In the genomic region with DNA sequence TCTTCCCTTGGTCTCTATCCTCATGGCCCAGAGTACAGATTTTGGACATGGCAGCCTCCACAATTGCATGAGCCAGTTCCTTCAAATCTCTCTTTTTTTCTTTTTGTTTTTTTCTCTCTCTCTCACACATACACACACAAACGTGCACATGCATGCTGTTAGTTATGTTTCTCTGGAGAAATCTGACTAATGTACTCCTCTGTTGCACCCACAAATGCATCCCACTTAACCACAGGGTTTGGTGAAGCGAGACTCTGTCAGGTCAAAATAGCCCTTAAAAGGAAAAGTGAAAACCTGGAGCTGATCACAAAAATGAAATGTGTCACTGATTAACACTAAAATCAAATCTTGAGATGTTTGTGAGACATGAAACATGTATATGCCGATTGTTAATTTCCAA, we compare ENCODE assay signal across 16 cellular contexts.
DNase-seq lines count a peak whose midpoint lies in the region; ATAC-seq and TF ChIP-seq lines count a peak whose summit lies in the region.
"Had no signal": no experiment of that assay in that cellular context is flagged by ENCODE, and none has a peak within 500 bp of the region (broad histone marks: within the 10 kb centered on the region; RNA-seq: fewer than 3 reads in every experiment).

No MANE protein-coding gene starts in this region.

- H3K36me3 ChIP-seq in testis (ENCODE audit: low read depth, missing control alignments), result no peaks in the 10 kb centered on the region

- no peak overlapping the region for H3K27ac ChIP-seq in testis

- ATAC-seq in GM18868 (IDR thresholded peaks at IDR 0.05; ENCODE audit: unreplicated experiment) (peak; percentile 38), HG02610 (IDR thresholded peaks at IDR 0.05; ENCODE audit: unreplicated experiment) (peak; percentile 44), HG03469 (IDR thresholded peaks at IDR 0.05; ENCODE audit: unreplicated experiment) (peak; percentile 61)
- ATAC-seq: SK-N-SH treated with all-trans-retinoic acid at 6 μM for 48 hours had no signal

- TF ChIP-seq CTCF in testis (IDR thresholded peaks at IDR 0.05), result no peak

- 83 to 94% methylated on average over 3 of the region's 3 CpGs for WGBS in testis, 2 donors

- H3K4me1 ChIP-seq in testis, result no peaks in the 10 kb centered on the region

- H3K9me3 ChIP-seq in testis, result no peaks in the 10 kb centered on the region

- H3K4me3 ChIP-seq in testis, result no peak overlapping the region

- no peaks in the 10 kb centered on the region for H3K27me3 ChIP-seq in testis

- intact Hi-C loops in testis (cut with DNase I; ENCODE audit: low total_unique reads), result no loop called here
- intact Hi-C loops in posterior cingulate gyrus (cut with DNase I), result no loop called here

- DNase-seq in testis, result no peak
- DNase-seq in NCI-H1694 (lab: John Stamatoyannopoulos, UW), result no peak
- no peak for DNase-seq in HT-29 (ENCODE audit: low spot score)
- DNase-seq in posterior cingulate gyrus, result no peak
- DNase-seq: CD4-positive, alpha-beta T cell; HCEC 1CT; MV-4-11; NCI-H1417; NCI-H1930; NCI-H526 treated with DMSO at 0.1 percent for 48 hours; SHP77; T-helper 1 cell had no signal

- no peak for TF ChIP-seq POLR2A in testis (IDR thresholded peaks at IDR 0.05)
